In the genomic region with DNA sequence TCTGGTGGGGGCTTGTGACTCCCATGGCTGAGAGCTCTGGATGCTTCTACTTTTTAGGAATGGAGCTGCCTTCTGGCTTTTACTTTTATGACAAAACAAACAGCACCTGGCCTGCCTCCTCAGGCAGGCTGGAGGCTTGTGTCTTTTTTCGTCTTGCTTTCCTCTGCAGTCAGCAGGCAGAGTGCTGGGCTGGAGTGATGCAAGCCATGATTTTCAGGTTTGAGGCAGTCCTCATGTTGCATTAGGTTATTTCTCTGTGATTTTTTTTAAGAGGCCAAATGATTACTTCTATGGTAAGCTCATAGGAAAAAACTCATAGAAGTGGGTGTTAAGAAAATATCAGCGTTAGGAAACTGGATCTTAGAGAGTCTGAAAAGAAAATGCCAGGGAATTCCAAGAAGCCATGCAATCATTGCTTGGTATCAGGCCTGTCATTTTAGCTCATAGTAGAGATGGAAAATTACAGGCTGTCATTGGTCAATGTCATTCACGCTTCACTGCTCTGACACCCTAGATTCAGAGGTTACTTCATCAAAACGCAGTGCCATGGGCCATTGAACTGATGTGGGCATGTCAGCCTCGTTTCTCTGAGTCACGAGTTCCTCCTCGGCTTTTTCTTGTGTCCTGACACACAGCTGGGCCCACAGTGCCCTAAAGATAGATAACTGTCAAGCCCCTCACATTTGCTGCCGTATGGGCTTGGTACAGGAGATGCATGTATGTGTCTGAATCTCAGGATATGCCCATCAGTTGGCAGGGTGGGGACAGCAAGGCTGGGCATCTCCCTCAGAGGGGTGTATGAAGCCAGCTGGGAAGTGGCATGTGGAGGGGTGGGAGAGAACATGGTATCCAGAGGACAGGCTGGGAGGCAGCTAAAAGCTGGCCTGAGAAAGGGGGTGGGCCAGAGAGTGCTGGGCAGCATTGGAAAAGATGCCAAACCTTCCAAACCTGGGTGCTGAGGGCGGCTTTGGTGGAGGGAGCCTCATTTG, we compare ENCODE assay signal across 23 cellular contexts.
DNase-seq lines count a peak whose midpoint lies in the region; ATAC-seq and TF ChIP-seq lines count a peak whose summit lies in the region.
"Had no signal": no experiment of that assay in that cellular context is flagged by ENCODE, and none has a peak within 500 bp of the region (broad histone marks: within the 10 kb centered on the region; RNA-seq: fewer than 3 reads in every experiment).

No MANE protein-coding gene starts in this region.

- peaks cover 2% of the 10 kb centered on the region for H3K9me3 Mint-ChIP-seq in stimulated activated memory B cell treated with anti-CD40 and anti-IgM and Interleukin-4, amounts not matched to agents 10 μg/mL and 1 μg/mL and 100 μg/mL, for 72 hours
- H3K9me3 Mint-ChIP-seq: activated naive CD8-positive, alpha-beta T cell treated with anti-CD3 and anti-CD28 coated beads, Interleukin-2, amount 10 ng/mL, durations not matched to agents 7 days and 5 days; nephron had no signal

- no peak for TF ChIP-seq CTCF in lower leg skin (IDR thresholded peaks at IDR 0.05)

- H3K27me3 Mint-ChIP-seq in stimulated activated memory B cell treated with anti-CD40 and anti-IgM and Interleukin-4, amounts not matched to agents 10 μg/mL and 1 μg/mL and 100 μg/mL, for 72 hours, result peaks cover 29% of the 10 kb centered on the region

- peak; percentile 13 for ATAC-seq in Right ventricle myocardium inferior
- no peak for ATAC-seq in Right ventricle myocardium superior (ENCODE audit: poor library complexity)
- ATAC-seq in stimulated activated memory B cell treated with anti-CD40 and anti-IgM and Interleukin-4, amounts not matched to agents 10 μg/mL and 1 μg/mL and 100 μg/mL, for 72 hours, result peak; percentile 83
- ATAC-seq: activated CD8-positive, alpha-beta T cell treated with anti-CD3 and anti-CD28 coated beads, Interleukin-2, amount 10 ng/mL, durations not matched to agents 7 days and 5 days; HepG2; PC-3 had no signal

- H3K4me3 ChIP-seq in lower leg skin (ENCODE audit: low read depth, poor library complexity, severe bottlenecking), result no peak overlapping the region
- H3K4me3 ChIP-seq: HAP-1, prostate gland, uterus had no signal

- TF ChIP-seq POLR2A in lower leg skin (IDR thresholded peaks at IDR 0.05), result no peak

- intact Hi-C loops in Right ventricle myocardium inferior (cut with DNase I) (no loop called here), Right ventricle myocardium superior (cut with DNase I) (no loop called here), lower leg skin (cut with DNase I; ENCODE audit: low total_unique reads) (no loop called here)

- 83 to 90% methylated on average over 9 of the region's 9 CpGs for WGBS in lower leg skin, 2 donors

- DNase-seq in Right ventricle myocardium inferior (ENCODE audit: missing footprints) (no peak), Right ventricle myocardium superior (no peak), OCI-M1 (lab: John Stamatoyannopoulos, UW) (peak; percentile 19), glomerular visceral epithelial cell (ENCODE audit: extremely low spot score) (peak; percentile 36), inferior parietal cortex (ENCODE audit: extremely low spot score) (no peak), lower leg skin (ENCODE audit: low spot score in 2 of 2) (no peak), LoVo (ENCODE audit: low spot score) (no peak)
- DNase-seq: 8988T; activated CD4-positive, CD25-positive, alpha-beta regulatory T cell; activated CD8-positive, alpha-beta T cell treated with anti-CD3 and anti-CD28 coated beads, Interleukin-2, amount 10 ng/mL, durations not matched to agents 7 days and 5 days; activated naive CD8-positive, alpha-beta T cell treated with anti-CD3 and anti-CD28 coated beads, Interleukin-2, amount 10 ng/mL, durations not matched to agents 7 days and 5 days; cortex of kidney; hippocampal formation; midbrain; NCI-H2081 treated with DMSO at 0.1 percent for 48 hours; NCI-H748 treated with DMSO at 0.1 percent for 48 hours; PC-3; uterus had no signal

- peaks cover 12% of the 10 kb centered on the region for H3K4me1 Mint-ChIP-seq in stimulated activated memory B cell treated with anti-CD40 and anti-IgM and Interleukin-4, amounts not matched to agents 10 μg/mL and 1 μg/mL and 100 μg/mL, for 72 hours
- H3K4me1 Mint-ChIP-seq: activated naive CD8-positive, alpha-beta T cell treated with anti-CD3 and anti-CD28 coated beads, Interleukin-2, amount 10 ng/mL, durations not matched to agents 7 days and 5 days had no signal

- H3K36me3 Mint-ChIP-seq in stimulated activated memory B cell treated with anti-CD40 and anti-IgM and Interleukin-4, amounts not matched to agents 10 μg/mL and 1 μg/mL and 100 μg/mL, for 72 hours, result peaks cover 10% of the 10 kb centered on the region
- H3K36me3 Mint-ChIP-seq: activated naive CD8-positive, alpha-beta T cell treated with anti-CD3 and anti-CD28 coated beads, Interleukin-2, amount 10 ng/mL, durations not matched to agents 7 days and 5 days had no signal

- H3K27ac Mint-ChIP-seq in stimulated activated memory B cell treated with anti-CD40 and anti-IgM and Interleukin-4, amounts not matched to agents 10 μg/mL and 1 μg/mL and 100 μg/mL, for 72 hours, result peak overlapping the region; percentile 83
- H3K27ac Mint-ChIP-seq: activated CD8-positive, alpha-beta T cell treated with anti-CD3 and anti-CD28 coated beads, Interleukin-2, amount 10 ng/mL, durations not matched to agents 7 days and 5 days; activated naive CD8-positive, alpha-beta T cell treated with anti-CD3 and anti-CD28 coated beads, Interleukin-2, amount 10 ng/mL, durations not matched to agents 7 days and 5 days; nephron had no signal

- no peak overlapping the region for H3K4me3 Mint-ChIP-seq in stimulated activated memory B cell treated with anti-CD40 and anti-IgM and Interleukin-4, amounts not matched to agents 10 μg/mL and 1 μg/mL and 100 μg/mL, for 72 hours
- H3K4me3 Mint-ChIP-seq: activated CD8-positive, alpha-beta T cell treated with anti-CD3 and anti-CD28 coated beads, Interleukin-2, amount 10 ng/mL, durations not matched to agents 7 days and 5 days; activated naive CD8-positive, alpha-beta T cell treated with anti-CD3 and anti-CD28 coated beads, Interleukin-2, amount 10 ng/mL, durations not matched to agents 7 days and 5 days; nephron had no signal

Comparison
In these comparisons a context has a peak if more than half of its experiments do, and no peak if none do; other contexts are left out.
1. DNase-seq: peak in OCI-M1 (single experiment) and glomerular visceral epithelial cell (single experiment); none in Right ventricle myocardium inferior (single experiment), Right ventricle myocardium superior (single experiment), inferior parietal cortex (single experiment), lower leg skin (0 of 2) and LoVo (single experiment).